In genomic region chr9:98860871-98861293, GRCh38 we compare ENCODE assay signal across 8 cellular contexts. TPM values are rescaled to one million over a fixed set of nuclear protein-coding genes. Genes with fewer than 3 reads are reported as not detected.
DNase-seq lines count a peak whose midpoint lies in the region; ATAC-seq and TF ChIP-seq lines count a peak whose summit lies in the region.

No MANE protein-coding gene starts in this region.

- ATAC-seq in GM21360 (IDR thresholded peaks at IDR 0.05; ENCODE audit: unreplicated experiment) (no peak), GM18517 (IDR thresholded peaks at IDR 0.05; ENCODE audit: unreplicated experiment) (no peak)

- H3K27ac Mint-ChIP-seq in osteocyte (ENCODE audit: unreplicated experiment), result no peak overlapping the region

- peaks cover 3% of the 10 kb centered on the region for H3K9me3 Mint-ChIP-seq in osteocyte (ENCODE audit: unreplicated experiment)

- H3K27me3 Mint-ChIP-seq in osteocyte (ENCODE audit: unreplicated experiment), result peaks cover 71% of the 10 kb centered on the region

- H3K36me3 Mint-ChIP-seq in osteocyte (ENCODE audit: unreplicated experiment), result no peaks in the 10 kb centered on the region

- peaks cover 10% of the 10 kb centered on the region for H3K4me1 Mint-ChIP-seq in osteocyte (ENCODE audit: unreplicated experiment)

- peak; percentile 10 for TF ChIP-seq CTCF in GM12873 (IDR thresholded peaks at IDR 0.05; ENCODE audit: insufficient read depth, low read depth, low read length, missing control alignments)
- TF ChIP-seq CTCF in osteocyte (IDR thresholded peaks at IDR 0.05), result peak; percentile 69

- peak; percentile 100 for DNase-seq in RPMI7951 (ENCODE audit: low read depth)
- DNase-seq in fibroblast of the conjunctiva (ENCODE audit: low read depth), result peak; percentile 93
- no peak for DNase-seq in osteocyte (ENCODE audit: extremely low spot score, unreplicated experiment)
- no peak for DNase-seq in activated CD4-positive, CD25-positive, alpha-beta regulatory T cell treated with anti-CD3 and anti-CD28 coated beads, Interleukin-2, amount 50 U/mL, for 72 hours
- no peak for DNase-seq in SHP77 (lab: John Stamatoyannopoulos, UW)

- no peak overlapping the region for H3K4me3 Mint-ChIP-seq in osteocyte (ENCODE audit: unreplicated experiment)

RNA-seq across cellular contexts. Expression of gene GALNT12, which starts 53.4 kb away (rescaled TPM):
- 3.2 and 4.6 TPM in 2 replicates for total RNA-seq in RPMI7951 (2014; rRNA removed; shearing (Covaris generic))
- total RNA-seq in osteocyte, result not detected in 2 replicates

Comparison
In these comparisons a context has a peak if more than half of its experiments do, and no peak if none do; other contexts are left out.
1. DNase-seq: peak in RPMI7951 (single experiment) and fibroblast of the conjunctiva (single experiment); none in osteocyte (single experiment), activated CD4-positive, CD25-positive, alpha-beta regulatory T cell treated with anti-CD3 and anti-CD28 coated beads, Interleukin-2, amount 50 U/mL, for 72 hours (single experiment) and SHP77 (0 of 2).